In the genomic region with DNA sequence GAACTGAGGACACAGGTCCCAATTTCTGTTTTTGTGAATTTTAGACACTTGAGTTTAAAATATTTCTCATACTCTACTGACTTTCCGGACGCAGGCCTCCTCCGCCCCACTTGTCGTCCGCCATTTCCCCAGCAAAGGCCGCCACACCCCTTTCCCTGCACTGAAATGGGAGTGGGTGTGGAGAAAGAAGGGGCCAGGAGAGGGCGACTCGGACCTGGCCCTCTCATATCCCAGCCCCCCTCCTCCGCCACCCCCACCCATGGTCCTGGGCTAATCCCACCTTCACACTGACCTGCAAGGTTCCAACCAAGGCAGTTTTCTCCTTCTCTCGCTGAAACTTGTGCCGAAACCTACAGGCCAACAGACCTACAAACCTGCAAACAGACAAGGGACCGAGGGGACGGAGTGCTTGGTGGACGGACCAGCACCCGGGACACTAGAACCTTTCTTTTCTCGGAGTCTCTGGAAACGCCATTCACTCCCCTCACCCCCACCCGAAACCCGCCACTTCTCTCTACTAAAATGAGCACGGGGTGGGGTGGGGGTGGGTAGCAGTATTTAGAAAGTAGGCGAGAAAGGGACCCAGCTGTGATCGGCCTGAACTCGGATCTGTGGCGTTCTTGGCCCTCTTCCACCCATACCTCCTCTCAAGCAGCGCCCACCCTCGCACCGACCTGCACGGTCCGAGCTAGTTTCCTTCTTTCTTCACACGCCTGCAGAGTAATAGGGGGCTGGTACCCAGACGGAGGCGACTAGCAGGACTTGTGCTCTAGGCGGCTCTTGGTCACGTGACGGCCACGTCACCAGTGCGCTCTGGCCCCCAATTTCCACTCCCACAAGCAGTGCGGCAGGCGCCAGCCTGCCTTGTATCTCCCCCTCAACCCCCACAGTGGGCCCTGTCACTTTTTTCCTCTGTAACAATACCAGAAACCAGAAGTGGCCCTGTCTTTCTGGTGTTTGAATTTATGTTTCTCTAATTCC, we compare ENCODE assay signal across 8 cellular contexts. TPM values are rescaled to one million over a fixed set of nuclear protein-coding genes. Genes with fewer than 3 reads are reported as not detected.
A peak's percentile ranks its signal among the peaks of the same experiment; 100 is the strongest.
DNase-seq lines count a peak whose midpoint lies in the region; ATAC-seq and TF ChIP-seq lines count a peak whose summit lies in the region.

TSS of gene ARMCX6 (minus strand) at position 790 of the 981 bp plus-strand sequence. CDS start 1,380 bp downstream, outside the sequence.

- H3K4me1 ChIP-seq in GM23338 (ENCODE audit: insufficient read depth) (peaks cover 28% of the 10 kb centered on the region), SJCRH30 (peaks cover 28% of the 10 kb centered on the region), parathyroid adenoma (peaks cover 6% of the 10 kb centered on the region), transverse colon (peaks cover 0 to 8% (median 0%) of the 10 kb centered on the region in 4 donors)

- H3K9me2 ChIP-seq in GM23338 (ENCODE audit: insufficient read depth) = no peaks in the 10 kb centered on the region

- no peaks in the 10 kb centered on the region for H3F3A ChIP-seq in GM23338 (replicated peaks; ENCODE audit: low read depth)

- no peaks in the 10 kb centered on the region for H3K36me3 ChIP-seq in GM23338 (ENCODE audit: insufficient read depth)
- H3K36me3 ChIP-seq in SJCRH30 = 0 out of 2 replicates have a peak, but pooled peaks cover 4% of the 10 kb centered on the region
- H3K36me3 ChIP-seq in parathyroid adenoma (ENCODE audit: control insufficient read depth, insufficient read depth, low read length) = no peaks in the 10 kb centered on the region
- no peaks in the 10 kb centered on the region for H3K36me3 ChIP-seq in transverse colon

- H3K4me3 ChIP-seq in GM23338 = peak within 1 kb of the TSS; percentile 70
- peak within 1 kb of the TSS; percentile 71 for H3K4me3 ChIP-seq in SJCRH30
- H3K4me3 ChIP-seq in parathyroid adenoma (ENCODE audit: low read depth, low read length) = peak within 1 kb of the TSS; percentile 69
- peak within 1 kb of the TSS; percentile 48 to 71 (median 60) for H3K4me3 ChIP-seq in transverse colon

- H3K9me3 ChIP-seq in SJCRH30 (replicated peaks) (no peaks in the 10 kb centered on the region), parathyroid adenoma (ENCODE audit: control insufficient read depth, low read length) (no peaks in the 10 kb centered on the region), transverse colon (no peaks in the 10 kb centered on the region)

- H3K4me3 Mint-ChIP-seq in GM23338 = peak within 1 kb of the TSS; percentile 90

- H3K27me3 Mint-ChIP-seq in GM23338 (ENCODE audit: insufficient read depth, low read depth, poor library complexity) = peaks cover under 1% of the 10 kb centered on the region

- H3K9ac ChIP-seq in parathyroid adenoma = peak within 1 kb of the TSS; percentile 19

- peak within 1 kb of the TSS; percentile 83; the same call in 1 of the 2 replicates for H2AFZ ChIP-seq in GM23338
- peak within 1 kb of the TSS; percentile 61 for H2AFZ ChIP-seq in parathyroid adenoma

- H3K27me3 ChIP-seq in GM23338 (ENCODE audit: insufficient read depth) (no peaks in the 10 kb centered on the region), SJCRH30 (no peaks in the 10 kb centered on the region), parathyroid adenoma (ENCODE audit: control insufficient read depth, insufficient read depth, low read length) (no peaks in the 10 kb centered on the region), transverse colon (no peaks in the 10 kb centered on the region)

- 47% methylated on average over 39 of the region's 39 CpGs; no CpG with 5 or more reads in 1 of the 2 donors for WGBS in transverse colon (ENCODE audit: low coverage in 1 of 2), 2 donors

- peak within 1 kb of the TSS; percentile 76 for H3K4me2 ChIP-seq in GM23338
- H3K4me2 ChIP-seq in parathyroid adenoma (ENCODE audit: low read length) = peak within 1 kb of the TSS; percentile 47

- peaks cover 39% of the 10 kb centered on the region for H3K4me1 Mint-ChIP-seq in GM23338

- H3K9me3 Mint-ChIP-seq in GM23338 = no peaks in the 10 kb centered on the region

- in situ Hi-C loops in G401 (cut with HindIII; ENCODE audit: low sequenced_read_pairs) = no loop called here
- in situ Hi-C loops in transverse colon (cut with MboI; ENCODE audit: low pct_ligation_motif_present in 1 of 4, low pct_unique_long_range_greater_than_20kb in 1 of 4, low sequenced_read_pairs in 3 of 4) = no loop called here

- H3K36me3 Mint-ChIP-seq in GM23338 (ENCODE audit: low read depth) = peaks cover 8% of the 10 kb centered on the region

- intact Hi-C loops in Right ventricle myocardium inferior (cut with DNase I) = no loop called here
- intact Hi-C loops in transverse colon (cut with DNase I; ENCODE audit: low total_unique reads) = loop anchor here (5.0 kb wide), 1 partner anchor 535 kb away; no protein-coding TSS in a partner anchor

- H3K27ac Mint-ChIP-seq in GM23338 = peak within 1 kb of the TSS; percentile 92

- ATAC-seq in GM23338 (peak; percentile 80), Right ventricle myocardium inferior (peak; percentile 96)

- TF ChIP-seq POLR2A in transverse colon (IDR thresholded peaks at IDR 0.05) = no peak

- DNase-seq in G401 (ENCODE audit: low spot score) (peak; percentile 81), GM23338 (ENCODE audit: low spot score) (peak; percentile 68), SJCRH30 (peak; percentile 84 to 86), Right ventricle myocardium inferior (ENCODE audit: missing footprints) (peak; percentile 91), transverse colon (peak; percentile 80)
- DNase-seq in activated naive CD4-positive, alpha-beta T cell treated with anti-CD3 and anti-CD28 coated beads, Interleukin-2, amount 50 U/mL, for 16 hours = peak; percentile 67

- peak within 1 kb of the TSS; percentile 87 for H3K27ac ChIP-seq in GM23338 (ENCODE audit: low read depth)
- peak within 1 kb of the TSS; percentile 59; the same call in 1 of the 2 replicates for H3K27ac ChIP-seq in SJCRH30
- H3K27ac ChIP-seq in parathyroid adenoma = peak within 1 kb of the TSS; percentile 73
- peak within 1 kb of the TSS; percentile 81 to 89 (median 82) for H3K27ac ChIP-seq in transverse colon

- TF ChIP-seq EP300 in transverse colon (IDR thresholded peaks at IDR 0.05; ENCODE audit: low read depth) = no peak

- TF ChIP-seq CTCF in GM23338 (conservative IDR thresholded peaks at IDR 0.05; ENCODE audit: low read depth in 2 of 2) (peak; percentile 40 to 63), LNCAP (IDR thresholded peaks at IDR 0.05) (peak; percentile 46), parathyroid adenoma (IDR thresholded peaks at IDR 0.05) (peak; percentile 53), transverse colon (IDR thresholded peaks at IDR 0.05) (peak; percentile 4 to 27 (median 20))

- H3K79me2 ChIP-seq in GM23338 (replicated peaks; ENCODE audit: insufficient read depth) (no peaks in the 10 kb centered on the region), parathyroid adenoma (no peaks in the 10 kb centered on the region)

- H4K20me1 ChIP-seq in GM23338 (replicated peaks; ENCODE audit: insufficient read depth) = no peaks in the 10 kb centered on the region

TF ChIP-seq in GM23338, 12 proteins besides CTCF, POLR2A, EP300 and RAD21:
- TF ChIP-seq CREB1 (CRISPR knock-in tag; IDR thresholded peaks at IDR 0.05; ENCODE audit: low read depth) = peak; percentile 86
- TF ChIP-seq, protein P1, sequence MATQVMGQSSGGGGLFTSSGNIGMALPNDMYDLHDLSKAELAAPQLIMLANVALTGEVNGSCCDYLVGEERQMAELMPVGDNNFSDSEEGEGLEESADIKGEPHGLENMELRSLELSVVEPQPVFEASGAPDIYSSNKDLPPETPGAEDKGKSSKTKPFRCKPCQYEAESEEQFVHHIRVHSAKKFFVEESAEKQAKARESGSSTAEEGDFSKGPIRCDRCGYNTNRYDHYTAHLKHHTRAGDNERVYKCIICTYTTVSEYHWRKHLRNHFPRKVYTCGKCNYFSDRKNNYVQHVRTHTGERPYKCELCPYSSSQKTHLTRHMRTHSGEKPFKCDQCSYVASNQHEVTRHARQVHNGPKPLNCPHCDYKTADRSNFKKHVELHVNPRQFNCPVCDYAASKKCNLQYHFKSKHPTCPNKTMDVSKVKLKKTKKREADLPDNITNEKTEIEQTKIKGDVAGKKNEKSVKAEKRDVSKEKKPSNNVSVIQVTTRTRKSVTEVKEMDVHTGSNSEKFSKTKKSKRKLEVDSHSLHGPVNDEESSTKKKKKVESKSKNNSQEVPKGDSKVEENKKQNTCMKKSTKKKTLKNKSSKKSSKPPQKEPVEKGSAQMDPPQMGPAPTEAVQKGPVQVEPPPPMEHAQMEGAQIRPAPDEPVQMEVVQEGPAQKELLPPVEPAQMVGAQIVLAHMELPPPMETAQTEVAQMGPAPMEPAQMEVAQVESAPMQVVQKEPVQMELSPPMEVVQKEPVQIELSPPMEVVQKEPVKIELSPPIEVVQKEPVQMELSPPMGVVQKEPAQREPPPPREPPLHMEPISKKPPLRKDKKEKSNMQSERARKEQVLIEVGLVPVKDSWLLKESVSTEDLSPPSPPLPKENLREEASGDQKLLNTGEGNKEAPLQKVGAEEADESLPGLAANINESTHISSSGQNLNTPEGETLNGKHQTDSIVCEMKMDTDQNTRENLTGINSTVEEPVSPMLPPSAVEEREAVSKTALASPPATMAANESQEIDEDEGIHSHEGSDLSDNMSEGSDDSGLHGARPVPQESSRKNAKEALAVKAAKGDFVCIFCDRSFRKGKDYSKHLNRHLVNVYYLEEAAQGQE (IDR thresholded peaks at IDR 0.05; ENCODE audit: unreplicated experiment) = no peak
- TF ChIP-seq POLR2AphosphoS5 (IDR thresholded peaks at IDR 0.05; ENCODE audit: low read depth) = peak; percentile 63

RNA-seq across cellular contexts. Expression of gene ARMCX6, which starts in this region (rescaled TPM):
- 33.3 and 50.2 TPM in 2 replicates for total RNA-seq in G401 (2014; rRNA removed; shearing (Covaris generic))
- total RNA-seq in GM23338 (2014; rRNA removed; shearing (Covaris generic)) = 21.2 and 23.8 TPM in 2 replicates
- 16.0 and 27.0 TPM in 2 replicates for polyA plus RNA-seq in GM23338 (2016; fragmentation: Nextera tagmentation; extraction: Ambion mirVana)
- 45.4 and 48.2 TPM in 2 replicates for total RNA-seq in SJCRH30 (2014; rRNA removed; shearing (Covaris generic))
- total RNA-seq in Right ventricle myocardium inferior (23.3 TPM), transverse colon (10 to 100 TPM in 1 of 4 donors, 1 to 10 TPM in 1, not detected in 2; 7.2 to 13.5 TPM)

Comparison
In these comparisons a context has a peak if more than half of its experiments do, and no peak if none do; other contexts are left out.
1. Peak in every context shown above with its lines: DNase-seq, ATAC-seq, H3K4me3 ChIP-seq and H3K27ac ChIP-seq.